In genomic region chr11:35109827-35110226, GRCh38 we compare ENCODE assay signal across 30 cellular contexts.
"Had no signal": no experiment of that assay in that cellular context is flagged by ENCODE, and none has a peak within 500 bp of the region (broad histone marks: within the 10 kb centered on the region; RNA-seq: fewer than 3 reads in every experiment).

No MANE protein-coding gene starts in this region.

- H2AFZ ChIP-seq: hepatocyte, neural progenitor cell, parathyroid adenoma had no signal

- H3K79me2 ChIP-seq: hepatocyte, parathyroid adenoma had no signal

- H3K27me3 Mint-ChIP-seq: stimulated activated naive CD8-positive, alpha-beta T cell treated with anti-CD3 and anti-CD28 coated beads, Interleukin-15, amount 100 ng/mL, for 72 hours had no signal

- H3K4me1 ChIP-seq: uterus had no signal

- H3K9me3 Mint-ChIP-seq: nephron, neural progenitor cell had no signal

- DNase-seq: effector CD8-positive, alpha-beta T cell; endodermal cell; foreskin keratinocyte; heart left ventricle; kidney; mesendoderm; midbrain; naive thymus-derived CD4-positive, alpha-beta T cell; stimulated activated CD4-positive, alpha-beta T cell treated with anti-CD3 and anti-CD28 coated beads, Interleukin-12 subunit alpha, Interleukin-12 subunit beta, amount 100 ng/mL, for 4 hours; stimulated activated CD4-positive, alpha-beta T cell treated with anti-CD3 and anti-CD28 coated beads, Interleukin-1b, Interleukin-23, amount 100 ng/mL, for 48 hours; stimulated activated CD4-positive, alpha-beta T cell treated with anti-CD3 and anti-CD28 coated beads, Interleukin-4, amount 100 ng/mL, for 1 hour; stimulated activated CD8-positive, alpha-beta memory T cell treated with anti-CD3 and anti-CD28 coated beads, Interleukin-4, amount 100 ng/mL, for 48 hours; stimulated activated naive CD4-positive, alpha-beta T cell; stimulated activated naive CD8-positive, alpha-beta T cell treated with anti-CD3 and anti-CD28 coated beads, Interleukin-15, amount 100 ng/mL, for 72 hours; transverse colon; upper lobe of right lung; uterus had no signal

- H3K27me3 ChIP-seq: esophagus muscularis mucosa, foreskin keratinocyte, gastroesophageal sphincter, heart left ventricle, hepatocyte, neural progenitor cell, right atrium auricular region, suprapubic skin, transverse colon, upper lobe of right lung, uterus had no signal

- H3K4me3 Mint-ChIP-seq: endodermal cell; nephron; neural progenitor cell; stimulated activated naive CD8-positive, alpha-beta T cell treated with anti-CD3 and anti-CD28 coated beads, Interleukin-15, amount 100 ng/mL, for 72 hours had no signal

- H3K27ac ChIP-seq: esophagus muscularis mucosa, foreskin keratinocyte, gastroesophageal sphincter, hepatocyte, neural progenitor cell, parathyroid adenoma, right atrium auricular region, transverse colon, upper lobe of right lung had no signal

- H3K27ac Mint-ChIP-seq: endodermal cell, nephron, neural progenitor cell, progenitor cell of endocrine pancreas had no signal

- ATAC-seq: foreskin keratinocyte; gastroesophageal sphincter; heart left ventricle; left lobe of liver; naive thymus-derived CD4-positive, alpha-beta T cell; sciatic nerve; stimulated activated naive CD8-positive, alpha-beta T cell treated with anti-CD3 and anti-CD28 coated beads, Interleukin-15, amount 100 ng/mL, for 72 hours; upper lobe of right lung had no signal

- H3K36me3 ChIP-seq: esophagus muscularis mucosa, gastroesophageal sphincter, heart left ventricle, neural progenitor cell, right atrium auricular region, suprapubic skin, transverse colon, upper lobe of right lung, uterus had no signal

- H3K4me3 ChIP-seq: esophagus muscularis mucosa, gastroesophageal sphincter, heart left ventricle, hepatocyte, lung, neural progenitor cell, right atrium auricular region, smooth muscle cell, suprapubic skin, transverse colon, upper lobe of right lung, uterus had no signal

- FAIRE-seq: kidney had no signal

- H3K36me3 Mint-ChIP-seq: neural progenitor cell had no signal

- H3K4me2 ChIP-seq: hepatocyte, neural progenitor cell, smooth muscle cell had no signal

- H3K9ac ChIP-seq: neural progenitor cell, parathyroid adenoma had no signal

- H3K9me3 ChIP-seq: esophagus muscularis mucosa, gastroesophageal sphincter, heart left ventricle, right atrium auricular region, suprapubic skin, transverse colon, upper lobe of right lung, uterus had no signal
